8 cellular contexts compared by ENCODE assay signal in genomic region chr17:64240741-64241347, GRCh38. TPM values are rescaled to one million over a fixed set of nuclear protein-coding genes. Genes with fewer than 3 reads are reported as not detected.
A peak's percentile ranks its signal among the peaks of the same experiment; 100 is the strongest.
DNase-seq lines count a peak whose midpoint lies in the region; ATAC-seq and TF ChIP-seq lines count a peak whose summit lies in the region.

No MANE protein-coding gene starts in this region.

- H3K27me3 ChIP-seq in left lung = no peaks in the 10 kb centered on the region

- peaks cover 16 to 29% of the 10 kb centered on the region in 2 donors for H3K4me1 ChIP-seq in left lung

- DNase-seq in NCI-H2227 (lab: John Stamatoyannopoulos, UW; ENCODE audit: unreplicated experiment) = peak; percentile 46
- peak; percentile 28 for DNase-seq in dermis blood vessel endothelial cell
- no peak for DNase-seq in left lung
- peak in 24 of 49 donors; percentile 8 to 71 (median 21) for DNase-seq in substantia nigra (lab: John Stamatoyannopoulos, UW)
- no peak for DNase-seq in NCI-H748 treated with DMSO at 0.1 percent for 48 hours (lab: John Stamatoyannopoulos, UW)
- no peak for DNase-seq in activated CD4-positive, alpha-beta T cell treated with anti-CD3 and anti-CD28 coated beads for 1 hour

- TF ChIP-seq CTCF in left lung (IDR thresholded peaks at IDR 0.05) = no peak

- H3K27ac ChIP-seq in left lung = peak overlapping the region; percentile 51 to 64
- H3K27ac ChIP-seq in substantia nigra (ENCODE audit: low read depth, low read length, poor library complexity, severe bottlenecking) = peak overlapping the region; percentile 54

- no peak overlapping the region for H3K4me3 ChIP-seq in left lung

- no peaks in the 10 kb centered on the region for H3K36me3 ChIP-seq in left lung

- ATAC-seq in left lung = peak; percentile 48
- ATAC-seq in GM18873 (IDR thresholded peaks at IDR 0.05; ENCODE audit: low FRiP score, unreplicated experiment) = no peak
- ATAC-seq in GM21367 (IDR thresholded peaks at IDR 0.05; ENCODE audit: unreplicated experiment) = no peak

- intact Hi-C loops in left lung (cut with DNase I) = no loop called here

- no peaks in the 10 kb centered on the region for H3K9me3 ChIP-seq in left lung

RNA-seq across cellular contexts. Expression of gene TEX2, which starts 22.2 kb away (rescaled TPM):
- total RNA-seq in dermis blood vessel endothelial cell (34.9 and 47.8 TPM in 2 replicates), left lung (10 to 100 TPM; 33.3 to 38.2 TPM)

Comparison
In these comparisons a context has a peak if more than half of its experiments do, and no peak if none do; other contexts are left out.
1. DNase-seq: peak in NCI-H2227 (single experiment) and dermis blood vessel endothelial cell (single experiment); none in left lung (0 of 2), NCI-H748 treated with DMSO at 0.1 percent for 48 hours (single experiment) and activated CD4-positive, alpha-beta T cell treated with anti-CD3 and anti-CD28 coated beads for 1 hour (single experiment).